Comparison of ENCODE assay signal across 1 cellular context in genomic region chr15:80645494-80646065, GRCh38.
TF ChIP-seq lines count a peak whose summit lies in the region.

No MANE protein-coding gene starts in this region.

TF ChIP-seq in WTC11, 78 proteins besides CTCF, POLR2A, EP300 and RAD21:
- TF ChIP-seq ZNF232 (CRISPR knock-in tag; IDR thresholded peaks at IDR 0.05) = no peak
- no peak for TF ChIP-seq ZNF416 (CRISPR knock-in tag; IDR thresholded peaks at IDR 0.05)
- no peak for TF ChIP-seq ATF3 (CRISPR knock-in tag; conservative IDR thresholded peaks at IDR 0.05)
- no peak for TF ChIP-seq ZNF423 (CRISPR knock-in tag; IDR thresholded peaks at IDR 0.05)
- TF ChIP-seq IRF1 (CRISPR knock-in tag; IDR thresholded peaks at IDR 0.05) = no peak
- no peak for TF ChIP-seq TEAD4 (CRISPR knock-in tag; IDR thresholded peaks at IDR 0.05)
- no peak for TF ChIP-seq NR1H2 (CRISPR knock-in tag; IDR thresholded peaks at IDR 0.05)
- TF ChIP-seq FOXJ3 (CRISPR knock-in tag; IDR thresholded peaks at IDR 0.05; ENCODE audit: borderline replicate concordance) = no peak
- TF ChIP-seq PREB (CRISPR knock-in tag; IDR thresholded peaks at IDR 0.05; ENCODE audit: borderline replicate concordance) = no peak
- no peak for TF ChIP-seq FOXK1 (CRISPR knock-in tag; IDR thresholded peaks at IDR 0.05)
- no peak for TF ChIP-seq AR (CRISPR knock-in tag; IDR thresholded peaks at IDR 0.05)
- TF ChIP-seq RELA (CRISPR knock-in tag; IDR thresholded peaks at IDR 0.05; ENCODE audit: borderline replicate concordance) = no peak
- no peak for TF ChIP-seq ZNF317 (CRISPR knock-in tag; IDR thresholded peaks at IDR 0.05; ENCODE audit: borderline replicate concordance, low read depth)
- TF ChIP-seq CBFB (CRISPR knock-in tag; IDR thresholded peaks at IDR 0.05; ENCODE audit: low read depth) = no peak
- no peak for TF ChIP-seq SMAD4 (CRISPR knock-in tag; IDR thresholded peaks at IDR 0.05)
